ENCODE assay signal across 9 cellular contexts in the genomic region with DNA sequence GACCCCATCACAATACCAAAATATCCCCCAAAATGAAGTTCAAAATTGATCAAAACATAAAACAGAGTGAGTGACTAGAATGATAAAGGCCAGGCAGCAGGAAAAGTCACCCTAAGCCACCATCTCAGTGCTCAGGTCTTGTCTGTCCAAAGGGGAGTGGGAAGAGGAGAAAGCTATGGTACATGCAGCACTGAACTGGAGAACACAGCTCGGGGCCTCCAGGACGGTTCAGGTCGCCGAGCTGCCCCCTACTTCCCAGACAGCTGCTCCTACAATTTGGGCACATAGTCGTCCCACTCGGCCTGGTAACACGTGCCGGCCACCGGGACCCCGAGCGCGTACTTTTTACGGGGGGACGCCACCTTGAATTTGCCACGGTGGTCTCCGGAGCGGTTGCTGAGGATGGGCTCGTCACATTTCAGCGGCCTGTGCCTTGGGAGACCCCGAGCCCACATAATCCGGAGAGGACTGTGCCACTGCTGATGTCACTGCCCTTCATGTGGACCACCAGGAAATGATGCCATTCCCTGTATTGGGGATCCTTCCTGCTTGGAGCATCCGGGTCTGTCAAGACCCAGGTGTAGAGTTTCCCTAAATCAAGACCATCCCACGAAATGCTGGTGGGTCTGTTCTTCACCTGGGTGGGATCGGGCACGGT. TPM values are rescaled to one million over a fixed set of nuclear protein-coding genes. Genes with fewer than 3 reads are reported as not detected.
DNase-seq lines count a peak whose midpoint lies in the region; ATAC-seq and TF ChIP-seq lines count a peak whose summit lies in the region.
"Had no signal": no experiment of that assay in that cellular context is flagged by ENCODE, and none has a peak within 500 bp of the region (broad histone marks: within the 10 kb centered on the region; RNA-seq: fewer than 3 reads in every experiment).

No MANE protein-coding gene starts in this region.

- no peak for TF ChIP-seq EP300 in sigmoid colon (IDR thresholded peaks at IDR 0.05)

- DNase-seq in GM12864 (ENCODE audit: low read depth) (no peak), Panc1 (ENCODE audit: low read depth, low spot score) (no peak), esophagus squamous epithelium (lab: John Stamatoyannopoulos, UW) (no peak), sigmoid colon (no peak), mucosa of descending colon (no peak)

- TF ChIP-seq CTCF in GM12864 (IDR thresholded peaks at IDR 0.05; ENCODE audit: low read depth, low read length, missing control alignments) (no peak), Panc1 (IDR thresholded peaks at IDR 0.05) (no peak), esophagus squamous epithelium (IDR thresholded peaks at IDR 0.05) (no peak), sigmoid colon (IDR thresholded peaks at IDR 0.05) (no peak), mucosa of descending colon (IDR thresholded peaks at IDR 0.05) (no peak)

- intact Hi-C loops in Panc1 (cut with micrococcal nuclease; ENCODE audit: unreplicated experiment): loop anchor here (1.0 to 5.0 kb wide), 3 partner anchors 126 to 321 kb away; no protein-coding TSS in a partner anchor
- intact Hi-C loops in esophagus squamous epithelium (cut with DNase I): loop anchor here (5.0 kb wide), 1 partner anchor 126 kb away; no protein-coding TSS in a partner anchor
- intact Hi-C loops in sigmoid colon (cut with DNase I): loop anchor here (1.0 to 5.0 kb wide), 3 partner anchors 61 to 323 kb away; a partner anchor contains a TSS
- intact Hi-C loops in mucosa of descending colon (cut with DNase I, micrococcal nuclease): loop anchor here (5.0 to 10.0 kb wide), 3 partner anchors 126 to 319 kb away; no protein-coding TSS in a partner anchor

- H3K4me1 ChIP-seq in Panc1 (ENCODE audit: control insufficient read depth, insufficient read depth, low read length): no peaks in the 10 kb centered on the region
- peaks cover 0 to 14% (median 4%) of the 10 kb centered on the region in 3 donors for H3K4me1 ChIP-seq in esophagus squamous epithelium
- H3K4me1 ChIP-seq in sigmoid colon: peaks cover 0 to 9% (median 7%) of the 10 kb centered on the region in 4 donors
- no peaks in the 10 kb centered on the region for H3K4me1 ChIP-seq in mucosa of descending colon (ENCODE audit: low read depth)

- H3K27me3 ChIP-seq in Panc1 (ENCODE audit: control insufficient read depth, insufficient read depth, low read length) (no peaks in the 10 kb centered on the region; the same call in 1 of the 2 replicates), esophagus squamous epithelium (peaks cover 0 to 4% (median 0%) of the 10 kb centered on the region in 4 donors), sigmoid colon (peaks cover 0 to 7% (median 0%) of the 10 kb centered on the region in 3 donors)

- H3K36me3 ChIP-seq in Panc1 (ENCODE audit: control insufficient read depth, insufficient read depth, low read length): no peaks in the 10 kb centered on the region
- no peaks in the 10 kb centered on the region for H3K36me3 ChIP-seq in esophagus squamous epithelium
- H3K36me3 ChIP-seq in sigmoid colon: no peaks in the 10 kb centered on the region
- no peaks in the 10 kb centered on the region for H3K36me3 ChIP-seq in mucosa of descending colon (ENCODE audit: low read depth)

- 64 to 76% methylated on average over 4 to 15 of the region's 25 CpGs for WGBS in esophagus squamous epithelium, 2 donors
- WGBS in sigmoid colon, 2 donors: 65 to 69% methylated on average over 25 of the region's 25 CpGs

- CTCF ChIA-PET in Panc1 (lab: Charles Lee): no interaction called here

- no peak for TF ChIP-seq POLR2A in esophagus squamous epithelium (IDR thresholded peaks at IDR 0.05)
- no peak for TF ChIP-seq POLR2A in sigmoid colon (IDR thresholded peaks at IDR 0.05)

- peak; percentile 26; the same call in 1 of the 2 replicates for ATAC-seq in Panc1
- ATAC-seq in mucosa of descending colon: no peak
- ATAC-seq in GM19023 (IDR thresholded peaks at IDR 0.05; ENCODE audit: unreplicated experiment): no peak
- ATAC-seq in HG02852 (IDR thresholded peaks at IDR 0.05; ENCODE audit: unreplicated experiment): no peak
- no peak for ATAC-seq in HG02759 (IDR thresholded peaks at IDR 0.05; ENCODE audit: unreplicated experiment)

- peak overlapping the region; percentile 48 for H3K4me3 ChIP-seq in GM12864 (ENCODE audit: low read depth, low read length)
- peak overlapping the region; percentile 30 to 47 for H3K4me3 ChIP-seq in Panc1 (ENCODE audit: low read depth in 2 of 2, low read length in 2 of 2)
- H3K4me3 ChIP-seq in esophagus squamous epithelium: peak overlapping the region; percentile 27 to 67 (median 35)
- peak overlapping the region in 3 of 4 donors; percentile 35 to 46 (median 44) for H3K4me3 ChIP-seq in sigmoid colon
- H3K4me3 ChIP-seq in mucosa of descending colon: no peak overlapping the region
- H3K4me3 ChIP-seq: SK-N-MC had no signal

- BruUV-seq in Panc1 (replicated peaks; lab: Mats Ljungman, UMichigan): no TSS peak

- in situ Hi-C loops in Panc1 (cut with HindIII; ENCODE audit: low pct_unique_long_range_greater_than_20kb, low sequenced_read_pairs): no loop called here

- no peaks in the 10 kb centered on the region for H3K9me3 ChIP-seq in Panc1 (ENCODE audit: control insufficient read depth, insufficient read depth, low read depth, low read length)
- H3K9me3 ChIP-seq in esophagus squamous epithelium: no peaks in the 10 kb centered on the region
- H3K9me3 ChIP-seq in sigmoid colon: no peaks in the 10 kb centered on the region
- no peaks in the 10 kb centered on the region for H3K9me3 ChIP-seq in mucosa of descending colon

- POLR2A ChIA-PET in Panc1 (lab: Charles Lee): no interaction called here

- H3K27ac ChIP-seq in Panc1 (ENCODE audit: low read length): no peak overlapping the region
- H3K27ac ChIP-seq in esophagus squamous epithelium: no peak overlapping the region
- no peak overlapping the region for H3K27ac ChIP-seq in sigmoid colon
- H3K27ac ChIP-seq: SK-N-MC had no signal

RNA-seq across cellular contexts. Expression of a gene that starts 31.6 kb away (rescaled TPM):
- total RNA-seq in Panc1 (2021; ENCODE audit: unreplicated experiment) (0.82 TPM), esophagus squamous epithelium (1 to 10 TPM; 1.2 to 8.2 (median 2.5) TPM), sigmoid colon (1 to 10 TPM in 3 of 4 donors, under 1 TPM in 1; 0.71 to 9.7 (median 4.1) TPM), mucosa of descending colon (1 to 10 TPM; 3.0 to 5.6 (median 3.8) TPM)
- polyA plus RNA-seq in Panc1 (2012; ENCODE audit: insufficient read length): 1.5 TPM
- 1 to 10 TPM in 2 of 3 donors, under 1 TPM in 1; 0.60 to 4.6 (median 3.5) TPM for polyA plus RNA-seq in sigmoid colon
